1 cellular context compared by ENCODE assay signal in genomic region chr2:68156419-68156818, GRCh38.
TF ChIP-seq lines count a peak whose summit lies in the region.

No MANE protein-coding gene starts in this region.

TF ChIP-seq in K562, 482 proteins besides CTCF, POLR2A, EP300 and RAD21 (continued from another document):
- no peak for TF ChIP-seq HMG20A (CRISPR knock-in tag; conservative IDR thresholded peaks at IDR 0.05)
- TF ChIP-seq CHCHD3 (CRISPR knock-in tag; IDR thresholded peaks at IDR 0.05): no peak
- no peak for TF ChIP-seq MNT (conservative IDR thresholded peaks at IDR 0.05)
- no peak for TF ChIP-seq RBM39 (optimal IDR thresholded peaks at IDR 0.05; ENCODE audit: low read depth, low read length)
- TF ChIP-seq PHTF2 (CRISPR knock-in tag; IDR thresholded peaks at IDR 0.05): no peak
- TF ChIP-seq KDM1A (IDR thresholded peaks at IDR 0.05): peak; percentile 85 to 89
- TF ChIP-seq PHF8 (IDR thresholded peaks at IDR 0.05; ENCODE audit: borderline replicate concordance, low read length): no peak
- peak; percentile 39 for TF ChIP-seq HMBOX1 (IDR thresholded peaks at IDR 0.05)
- TF ChIP-seq E2F1 (CRISPR knock-in tag; IDR thresholded peaks at IDR 0.05): no peak
- no peak for TF ChIP-seq NCOR1 (IDR thresholded peaks at IDR 0.05)
- no peak for TF ChIP-seq HDAC6 (IDR thresholded peaks at IDR 0.05; ENCODE audit: low read depth, low read length)
- TF ChIP-seq IRF9 (tag; IDR thresholded peaks at IDR 0.05): no peak
- TF ChIP-seq ARHGAP35 (IDR thresholded peaks at IDR 0.05; ENCODE audit: partially characterized antibody): no peak
